ENCODE assay signal across 24 cellular contexts in genomic region chr2:186508263-186508662, GRCh38.
"Had no signal": no experiment of that assay in that cellular context is flagged by ENCODE, and none has a peak within 500 bp of the region (broad histone marks: within the 10 kb centered on the region; RNA-seq: fewer than 3 reads in every experiment).

No MANE protein-coding gene starts in this region.

- FAIRE-seq: astrocyte had no signal

- H3K4me3 ChIP-seq: esophagus muscularis mucosa, heart left ventricle, neural progenitor cell, right atrium auricular region, smooth muscle cell, testis, transverse colon had no signal

- H3K27me3 ChIP-seq: brain microvascular endothelial cell, esophagus muscularis mucosa, foreskin keratinocyte, heart left ventricle, neural progenitor cell, right atrium auricular region, testis, transverse colon had no signal

- H3K79me2 ChIP-seq: parathyroid adenoma had no signal

- H3K4me1 ChIP-seq: foreskin keratinocyte, neural progenitor cell, parathyroid adenoma, right atrium auricular region, testis, transverse colon had no signal

- H3K4me2 ChIP-seq: neural progenitor cell, smooth muscle cell had no signal

- H3K4me1 Mint-ChIP-seq: endodermal cell, neural progenitor cell had no signal

- ATAC-seq: foreskin keratinocyte; heart left ventricle; naive thymus-derived CD4-positive, alpha-beta T cell had no signal

- H3K4me3 Mint-ChIP-seq: activated naive CD8-positive, alpha-beta T cell treated with anti-CD3 and anti-CD28 coated beads, Interleukin-2, amount 10 ng/mL, durations not matched to agents 7 days and 5 days; endodermal cell; mesothelial cell of epicardium; naive thymus-derived CD4-positive, alpha-beta T cell; neural progenitor cell had no signal

- H2AFZ ChIP-seq: neural progenitor cell, parathyroid adenoma had no signal

- H3K9ac ChIP-seq: neural progenitor cell, parathyroid adenoma had no signal

- H3K9me3 ChIP-seq: esophagus muscularis mucosa, heart left ventricle, right atrium auricular region, testis, transverse colon had no signal

- H3K27ac Mint-ChIP-seq: activated naive CD8-positive, alpha-beta T cell treated with anti-CD3 and anti-CD28 coated beads, Interleukin-2, amount 10 ng/mL, durations not matched to agents 7 days and 5 days; activated T-helper 2 cell treated with anti-CD3 and anti-CD28 coated beads, Interferon-gamma antibody, Interleukin-2, Interleukin-4, amounts not matched to agents 10 μg/mL and 5 μg/mL and 100 μg/mL, durations not matched to agents 14 hours and 24 hours and 36 hours; endodermal cell; neural progenitor cell had no signal

- H3K27me3 Mint-ChIP-seq: activated naive CD8-positive, alpha-beta T cell treated with anti-CD3 and anti-CD28 coated beads, Interleukin-2, amount 10 ng/mL, durations not matched to agents 7 days and 5 days; naive thymus-derived CD4-positive, alpha-beta T cell had no signal

- DNase-seq: activated CD4-positive, alpha-beta T cell treated with anti-CD3 and anti-CD28 coated beads, Interleukin-2, amount 50 U/mL, for 1 hour; activated CD4-positive, CD25-positive, alpha-beta regulatory T cell treated with anti-CD3 and anti-CD28 coated beads, Interleukin-2, amount 50 U/mL, for 72 hours; activated naive CD8-positive, alpha-beta T cell treated with anti-CD3 and anti-CD28 coated beads, Interleukin-2, amount 10 ng/mL, durations not matched to agents 7 days and 5 days; amniotic stem cell; brain microvascular endothelial cell; central memory CD4-positive, alpha-beta T cell; endodermal cell; foreskin keratinocyte; heart left ventricle; naive thymus-derived CD4-positive, alpha-beta T cell; occipital lobe; stimulated activated CD4-positive, alpha-beta T cell treated with anti-CD3 and anti-CD28 coated beads, Interleukin-1b, Interleukin-23, amount 100 ng/mL, for 48 hours; stimulated activated naive CD4-positive, alpha-beta T cell; T-helper 2 cell; testis; transverse colon had no signal

- H3K27ac ChIP-seq: brain microvascular endothelial cell, esophagus muscularis mucosa, foreskin keratinocyte, heart left ventricle, neural progenitor cell, parathyroid adenoma, right atrium auricular region, testis, transverse colon had no signal

- H3K9me3 Mint-ChIP-seq: activated naive CD8-positive, alpha-beta T cell treated with anti-CD3 and anti-CD28 coated beads, Interleukin-2, amount 10 ng/mL, durations not matched to agents 7 days and 5 days; activated T-helper 2 cell treated with anti-CD3 and anti-CD28 coated beads, Interferon-gamma antibody, Interleukin-2, Interleukin-4, amounts not matched to agents 10 μg/mL and 5 μg/mL and 100 μg/mL, durations not matched to agents 14 hours and 24 hours and 36 hours; endodermal cell; mesothelial cell of epicardium; naive thymus-derived CD4-positive, alpha-beta T cell; neural progenitor cell had no signal
